In genomic region chr20:47113362-47114118, GRCh38 we compare ENCODE assay signal across 1 cellular context.
TF ChIP-seq lines count a peak whose summit lies in the region.

No MANE protein-coding gene starts in this region.

TF ChIP-seq in H1, 55 proteins besides CTCF, POLR2A, EP300 and RAD21:
- TF ChIP-seq JUND (IDR thresholded peaks at IDR 0.05; ENCODE audit: low read length): no peak
- no peak for TF ChIP-seq FOSL1 (IDR thresholded peaks at IDR 0.05; ENCODE audit: insufficient read depth, low read depth, low read length)
- no peak for TF ChIP-seq SIRT6 (IDR thresholded peaks at IDR 0.05; ENCODE audit: low read length)
- TF ChIP-seq USF2 (IDR thresholded peaks at IDR 0.05; ENCODE audit: low read length): no peak
- no peak for TF ChIP-seq SP4 (IDR thresholded peaks at IDR 0.05; ENCODE audit: low read length)
- TF ChIP-seq SIN3A (conservative IDR thresholded peaks at IDR 0.05 in 1 of 2, IDR thresholded peaks at IDR 0.05 in 1 of 2; ENCODE audit: low read depth in 1 of 2, low read length in 2 of 2): no peak
- TF ChIP-seq TEAD4 (IDR thresholded peaks at IDR 0.05; ENCODE audit: low read depth, low read length): no peak
- TF ChIP-seq KDM4A (IDR thresholded peaks at IDR 0.05; ENCODE audit: low read depth, low read length, severe bottlenecking): no peak
- TF ChIP-seq EZH2 (IDR thresholded peaks at IDR 0.05; ENCODE audit: low read depth, low read length, severe bottlenecking): no peak
- no peak for TF ChIP-seq SRF (IDR thresholded peaks at IDR 0.05; ENCODE audit: low read depth, low read length)
- no peak for TF ChIP-seq ASH2L (IDR thresholded peaks at IDR 0.05; ENCODE audit: low read length)
- no peak for TF ChIP-seq KDM5A (IDR thresholded peaks at IDR 0.05; ENCODE audit: low read length)
- no peak for TF ChIP-seq HDAC6 (IDR thresholded peaks at IDR 0.05; ENCODE audit: low read depth, low read length)
- TF ChIP-seq, protein P1, sequence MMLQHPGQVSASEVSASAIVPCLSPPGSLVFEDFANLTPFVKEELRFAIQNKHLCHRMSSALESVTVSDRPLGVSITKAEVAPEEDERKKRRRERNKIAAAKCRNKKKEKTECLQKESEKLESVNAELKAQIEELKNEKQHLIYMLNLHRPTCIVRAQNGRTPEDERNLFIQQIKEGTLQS (IDR thresholded peaks at IDR 0.05; ENCODE audit: insufficient read depth, low read depth, low read length): no peak
- TF ChIP-seq SP1 (IDR thresholded peaks at IDR 0.05; ENCODE audit: low read depth, low read length): no peak
